In genomic region chr1:241848680-241849344, GRCh38 we compare ENCODE assay signal across 8 cellular contexts. TPM values are rescaled to one million over a fixed set of nuclear protein-coding genes. Genes with fewer than 3 reads are reported as not detected.
DNase-seq lines count a peak whose midpoint lies in the region; ATAC-seq and TF ChIP-seq lines count a peak whose summit lies in the region.

No MANE protein-coding gene starts in this region.

- H3K27ac ChIP-seq in uterus (no peak overlapping the region), aorta (ENCODE audit: low read depth in 1 of 2, low read length in 2 of 2) (no peak overlapping the region)

- peak overlapping the region; percentile 93 for H3K27ac Mint-ChIP-seq in Calu3 (ENCODE audit: unreplicated experiment)
- H3K27ac Mint-ChIP-seq in activated naive CD4-positive, alpha-beta T cell treated with anti-CD3 and anti-CD28 coated beads, Interleukin-2, amount 50 U/mL, for 72 hours, result peak overlapping the region; percentile 89 to 99

- H3K9ac ChIP-seq in mucosa of stomach (ENCODE audit: low read length), result no peak overlapping the region

- no peak for TF ChIP-seq POLR2A in uterus (IDR thresholded peaks at IDR 0.05)

- intact Hi-C loops in Calu3 (cut with micrococcal nuclease; ENCODE audit: unreplicated experiment) (no loop called here), uterus (cut with DNase I; ENCODE audit: low total_unique reads) (no loop called here), aorta (cut with DNase I) (loop anchor here in 1 of 2 donors (10.0 kb wide), 1 partner anchor 314 kb away; the partner anchor contains the start of gene KMO)

- H3K27me3 ChIP-seq in mucosa of stomach (ENCODE audit: control insufficient read depth, insufficient read depth, low read length), result no peaks in the 10 kb centered on the region
- H3K27me3 ChIP-seq in uterus, result no peaks in the 10 kb centered on the region
- no peaks in the 10 kb centered on the region for H3K27me3 ChIP-seq in aorta (ENCODE audit: control insufficient read depth in 1 of 2, insufficient read depth in 2 of 2, low read length in 1 of 2)

- TF ChIP-seq CTCF in Calu3 (IDR thresholded peaks at IDR 0.05; ENCODE audit: unreplicated experiment), result no peak
- TF ChIP-seq CTCF in uterus (IDR thresholded peaks at IDR 0.05), result no peak

- H3K4me1 Mint-ChIP-seq in Calu3 (ENCODE audit: low read depth, unreplicated experiment), result peaks cover 31% of the 10 kb centered on the region

- no peaks in the 10 kb centered on the region for H3K9me3 Mint-ChIP-seq in Calu3 (ENCODE audit: low read depth, unreplicated experiment)
- no peaks in the 10 kb centered on the region for H3K9me3 Mint-ChIP-seq in activated naive CD4-positive, alpha-beta T cell treated with anti-CD3 and anti-CD28 coated beads, Interleukin-2, amount 50 U/mL, for 72 hours

- DNase-seq in Calu3 (no peak), SHP77 treated with DMSO at 0.1 percent for 48 hours (lab: John Stamatoyannopoulos, UW) (no peak), uterus (no peak), aorta (no peak), D341Med (ENCODE audit: low spot score) (no peak)
- DNase-seq in activated naive CD4-positive, alpha-beta T cell treated with anti-CD3 and anti-CD28 coated beads, Interleukin-2, amount 50 U/mL, for 72 hours (ENCODE audit: low spot score in 2 of 2), result no peak

- peaks cover 22% of the 10 kb centered on the region for H3K36me3 Mint-ChIP-seq in Calu3 (ENCODE audit: insufficient read depth, unreplicated experiment)
- peaks cover 29 to 35% of the 10 kb centered on the region in 2 donors for H3K36me3 Mint-ChIP-seq in activated naive CD4-positive, alpha-beta T cell treated with anti-CD3 and anti-CD28 coated beads, Interleukin-2, amount 50 U/mL, for 72 hours

- H3K36me3 ChIP-seq in mucosa of stomach (ENCODE audit: control insufficient read depth, insufficient read depth, low read length) (no peaks in the 10 kb centered on the region), uterus (no peaks in the 10 kb centered on the region), aorta (ENCODE audit: control insufficient read depth in 1 of 2, insufficient read depth in 2 of 2, low read length in 1 of 2) (no peaks in the 10 kb centered on the region)

- H3K4me3 Mint-ChIP-seq in Calu3 (ENCODE audit: low read depth, unreplicated experiment), result peak overlapping the region; percentile 100

- CTCF ChIA-PET in Calu3 (lab: Charles Lee), result no interaction called here

- no TSS peak for BruUV-seq in Calu3 (replicated peaks; lab: Mats Ljungman, UMichigan)

- peaks cover 5% of the 10 kb centered on the region for H3K4me1 ChIP-seq in mucosa of stomach (ENCODE audit: control insufficient read depth, insufficient read depth, low read length)
- peaks cover 0 to 6% of the 10 kb centered on the region in 2 donors for H3K4me1 ChIP-seq in uterus
- H3K4me1 ChIP-seq in aorta (ENCODE audit: control insufficient read depth in 1 of 2, insufficient read depth in 2 of 2, low read length in 2 of 2), result peaks cover 0 to 6% of the 10 kb centered on the region in 2 donors

- 4 to 6% methylated on average over 13 of the region's 13 CpGs for WGBS in aorta, 2 donors

- ATAC-seq in HG02884 (IDR thresholded peaks at IDR 0.05; ENCODE audit: unreplicated experiment), result peak; percentile 7
- ATAC-seq in activated naive CD4-positive, alpha-beta T cell treated with anti-CD3 and anti-CD28 coated beads, Interleukin-2, amount 50 U/mL, for 72 hours, result peak in 1 of 2 donors; percentile 6
- no peak for ATAC-seq in aorta (ENCODE audit: low FRiP score)

- no peaks in the 10 kb centered on the region for H3K27me3 Mint-ChIP-seq in Calu3 (ENCODE audit: unreplicated experiment)

- H3K4me3 ChIP-seq in mucosa of stomach (ENCODE audit: low read length) (peak overlapping the region; percentile 83), uterus (no peak overlapping the region), aorta (ENCODE audit: low read length in 2 of 2) (no peak overlapping the region)

- H3K9me3 ChIP-seq in mucosa of stomach (ENCODE audit: control insufficient read depth, low read length), result no peaks in the 10 kb centered on the region
- no peaks in the 10 kb centered on the region for H3K9me3 ChIP-seq in uterus
- no peaks in the 10 kb centered on the region for H3K9me3 ChIP-seq in aorta (ENCODE audit: control insufficient read depth, low read length)

RNA-seq across cellular contexts. Expression of gene EXO1, which starts 0.8 kb away (rescaled TPM):
- 19.9 and 36.3 TPM in 2 replicates for total RNA-seq in Calu3 (2022)
- total RNA-seq in activated naive CD4-positive, alpha-beta T cell treated with anti-CD3 and anti-CD28 coated beads, Interleukin-2, amount 50 U/mL, for 72 hours, result 10 to 100 TPM; 49.3 to 69.1 TPM
- 10 to 100 TPM in 1 of 4 donors, under 1 TPM in 1, not detected in 2; 0.52 to 10.0 TPM for total RNA-seq in uterus
- total RNA-seq in aorta, result 1 to 10 TPM in 1 of 2 donors, under 1 TPM in 1; 0.65 to 1.5 TPM
- 1 to 10 TPM in 1 of 2 donors, under 1 TPM in 1; 0.38 to 1.1 TPM for polyA plus RNA-seq in aorta
